13 cellular contexts compared by ENCODE assay signal in the genomic region with DNA sequence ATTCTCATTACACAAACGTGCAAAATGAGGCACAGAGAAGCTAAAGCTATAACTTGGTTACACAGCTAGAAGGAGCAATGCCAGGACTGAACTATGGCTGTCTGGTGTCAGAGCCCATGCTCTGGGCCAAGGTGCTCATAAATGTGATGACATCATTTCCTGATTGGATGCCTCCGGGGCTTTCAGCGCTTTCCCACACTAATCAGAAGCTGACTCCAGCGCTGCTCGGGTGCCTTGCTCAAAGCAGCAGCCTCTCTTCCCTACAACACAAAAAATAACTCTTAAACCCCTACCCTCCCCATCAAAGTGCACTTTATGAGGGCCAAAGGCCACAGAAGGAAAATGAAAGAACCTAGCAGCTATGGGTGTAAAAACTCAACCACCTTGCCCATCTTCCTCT.
DNase-seq lines count a peak whose midpoint lies in the region; ATAC-seq and TF ChIP-seq lines count a peak whose summit lies in the region.
"Had no signal": no experiment of that assay in that cellular context is flagged by ENCODE, and none has a peak within 500 bp of the region (broad histone marks: within the 10 kb centered on the region; RNA-seq: fewer than 3 reads in every experiment).

No MANE protein-coding gene starts in this region.

- peak; percentile 75 for DNase-seq in BJ (ENCODE audit: low read depth)
- peak; percentile 80 for DNase-seq in HFF-Myc (ENCODE audit: extremely low read depth, low read depth)
- DNase-seq in body of pancreas, result no peak
- peak; percentile 58 for DNase-seq in kidney tubule cell (ENCODE audit: low spot score)
- DNase-seq in activated CD4-positive, alpha-beta T cell treated with anti-CD3 and anti-CD28 coated beads, Interleukin-2, amount 50 U/mL, for 48 hours, result no peak
- DNase-seq in DMS53 treated with DMSO at 0.1 percent for 48 hours (lab: John Stamatoyannopoulos, UW; ENCODE audit: unreplicated experiment), result no peak
- DNase-seq in SHP77 treated with DMSO at 0.1 percent for 48 hours (lab: John Stamatoyannopoulos, UW), result no peak
- DNase-seq: activated CD4-positive, alpha-beta T cell treated with anti-CD3 and anti-CD28 coated beads for 1 hour; DMS79; stimulated activated CD4-positive, alpha-beta T cell treated with anti-CD3 and anti-CD28 coated beads, Interleukin-4, amount 100 ng/mL, for 4 hours; upper lobe of right lung had no signal

- POLR2A ChIA-PET in BJ (lab: Charles Lee), result no interaction called here

- no peak overlapping the region for H3K27ac ChIP-seq in body of pancreas
- H3K27ac ChIP-seq: upper lobe of right lung had no signal

- ATAC-seq in body of pancreas, result peak; percentile 40
- ATAC-seq in HG03045 (IDR thresholded peaks at IDR 0.05; ENCODE audit: unreplicated experiment), result no peak
- ATAC-seq: Panc1, upper lobe of right lung had no signal

- no peaks in the 10 kb centered on the region for H3K27me3 ChIP-seq in BJ (ENCODE audit: control insufficient read depth, insufficient read depth, low read length)
- H3K27me3 ChIP-seq in body of pancreas, result no peaks in the 10 kb centered on the region
- H3K27me3 ChIP-seq: upper lobe of right lung had no signal

- H3K4me1 ChIP-seq in body of pancreas, result no peaks in the 10 kb centered on the region

- H3K4me3 ChIP-seq in BJ (ENCODE audit: low read depth, low read length), result no peak overlapping the region
- H3K4me3 ChIP-seq in HFF-Myc (replicated peaks; ENCODE audit: low read depth, low read length), result no peak overlapping the region
- H3K4me3 ChIP-seq in body of pancreas, result no peak overlapping the region
- H3K4me3 ChIP-seq: upper lobe of right lung had no signal

- no peaks in the 10 kb centered on the region for H3K9me3 ChIP-seq in body of pancreas
- H3K9me3 ChIP-seq: upper lobe of right lung had no signal

- no peak for TF ChIP-seq CTCF in BJ (IDR thresholded peaks at IDR 0.05; ENCODE audit: insufficient read depth, low read depth, low read length)
- TF ChIP-seq CTCF in HFF-Myc (IDR thresholded peaks at IDR 0.05; ENCODE audit: low read depth, low read length, missing control alignments), result no peak
- no peak for TF ChIP-seq CTCF in body of pancreas (IDR thresholded peaks at IDR 0.05)

- peaks cover 1% of the 10 kb centered on the region; the same call in 1 of the 2 replicates for H3K36me3 ChIP-seq in BJ (ENCODE audit: control insufficient read depth, insufficient read depth, low read length)
- H3K36me3 ChIP-seq in body of pancreas (replicated peaks in 1 of 2; ENCODE audit: insufficient read depth in 1 of 2, low read depth in 2 of 2), result no peaks in the 10 kb centered on the region

- intact Hi-C loops in body of pancreas (cut with DNase I), result no loop called here

- WGBS in body of pancreas, 2 donors, result 74% methylated on average over 5 of the region's 5 CpGs

- CTCF ChIA-PET in BJ (lab: Yijun Ruan, JAX), result interaction anchor here (0.8 to 1.3 kb wide), 3 partner anchors 10 to 39 kb away, joined by 3 to 4 read pairs (median 3); no protein-coding TSS in a partner anchor

- no peak for TF ChIP-seq POLR2A in body of pancreas (IDR thresholded peaks at IDR 0.05)

Comparison
In these comparisons a context has a peak if more than half of its experiments do, and no peak if none do; other contexts are left out.
1. DNase-seq: peak in BJ (single experiment), HFF-Myc (single experiment) and kidney tubule cell (single experiment); none in body of pancreas (0 of 4), activated CD4-positive, alpha-beta T cell treated with anti-CD3 and anti-CD28 coated beads, Interleukin-2, amount 50 U/mL, for 48 hours (0 of 2), DMS53 treated with DMSO at 0.1 percent for 48 hours (single experiment) and SHP77 treated with DMSO at 0.1 percent for 48 hours (single experiment).